8 cellular contexts compared by ENCODE assay signal in genomic region chr6:170295519-170296422, GRCh38. TPM values are rescaled to one million over a fixed set of nuclear protein-coding genes. Genes with fewer than 3 reads are reported as not detected.
DNase-seq lines count a peak whose midpoint lies in the region; ATAC-seq and TF ChIP-seq lines count a peak whose summit lies in the region.

No MANE protein-coding gene starts in this region.

- H2BK12ac ChIP-seq in mesenchymal stem cell (ENCODE audit: low read length in 2 of 2), result peak overlapping the region in 1 of 2 experiments; percentile 29

- no peak overlapping the region for H2BK15ac ChIP-seq in mesenchymal stem cell (ENCODE audit: low read depth, poor library complexity, severe bottlenecking)

- H3K79me1 ChIP-seq in mesenchymal stem cell (replicated peaks; ENCODE audit: low read length, poor library complexity, severe bottlenecking), result no peaks in the 10 kb centered on the region

- no peak for TF ChIP-seq CTCF in BE2C (IDR thresholded peaks at IDR 0.05; ENCODE audit: low read depth, low read length)
- TF ChIP-seq CTCF in chondrocyte (IDR thresholded peaks at IDR 0.05), result no peak

- H4K8ac ChIP-seq in mesenchymal stem cell (ENCODE audit: low read length), result peak overlapping the region; percentile 66

- H2BK120ac ChIP-seq in mesenchymal stem cell (ENCODE audit: low read depth, low read length), result no peak overlapping the region

- H3K14ac ChIP-seq in mesenchymal stem cell (ENCODE audit: low read length in 2 of 2), result peak overlapping the region in 1 of 2 experiments; percentile 87

- H3K36me3 Mint-ChIP-seq in chondrocyte (ENCODE audit: low read depth), result peaks cover 1% of the 10 kb centered on the region

- H3K27ac ChIP-seq in SK-N-MC, result no peak overlapping the region
- no peak overlapping the region for H3K27ac ChIP-seq in mesenchymal stem cell (ENCODE audit: low read length, poor library complexity, severe bottlenecking)
- peak overlapping the region; percentile 27 for H3K27ac ChIP-seq in temporal lobe (ENCODE audit: low read depth, low read length)

- H3K4me1 ChIP-seq in BE2C, result 0 out of 2 replicates have a peak, but pooled peaks cover 3% of the 10 kb centered on the region
- H3K4me1 ChIP-seq in mesenchymal stem cell (ENCODE audit: control insufficient read depth, insufficient read depth, low read depth, low read length), result peaks cover 42% of the 10 kb centered on the region

- peak overlapping the region; percentile 73 for H3K4me3 Mint-ChIP-seq in chondrocyte (ENCODE audit: unreplicated experiment)

- DNase-seq in BE2C (no peak), SK-N-MC (ENCODE audit: low read depth, low spot score) (no peak), chondrocyte (ENCODE audit: low spot score) (no peak), mesenchymal stem cell (no peak), T-helper 9 cell (no peak)

- H2AK5ac ChIP-seq in mesenchymal stem cell (ENCODE audit: low read length, severe bottlenecking), result no peak overlapping the region

- H3K4me2 ChIP-seq in mesenchymal stem cell (ENCODE audit: low read length, poor library complexity, severe bottlenecking), result peak overlapping the region; percentile 88

- no peak overlapping the region for H2BK5ac ChIP-seq in mesenchymal stem cell (ENCODE audit: low read depth, low read length, poor library complexity, severe bottlenecking)

- H3K23ac ChIP-seq in mesenchymal stem cell (ENCODE audit: low read length in 2 of 2), result peak overlapping the region in 1 of 2 experiments; percentile 66

- H3K4ac ChIP-seq in mesenchymal stem cell (ENCODE audit: low read depth in 1 of 2, low read length in 2 of 2), result peak overlapping the region in 1 of 2 experiments; percentile 15

- H3K27me3 ChIP-seq in BE2C, result peaks cover 83% of the 10 kb centered on the region
- H3K27me3 ChIP-seq in mesenchymal stem cell (ENCODE audit: control insufficient read depth in 1 of 2, insufficient read depth in 1 of 2, low read length in 2 of 2), result peaks cover 58 to 81% of the 10 kb centered on the region in 2 experiments

- WGBS in mesenchymal stem cell, result under 1% methylated on average over 84 of the region's 108 CpGs

- peak; percentile 52 for ATAC-seq in GM19025 (IDR thresholded peaks at IDR 0.05; ENCODE audit: low read depth, unreplicated experiment)
- peak; percentile 49 for ATAC-seq in HG03342 (IDR thresholded peaks at IDR 0.05; ENCODE audit: unreplicated experiment)

- peak overlapping the region; percentile 52 to 82 for H3K18ac ChIP-seq in mesenchymal stem cell (ENCODE audit: low read depth in 1 of 2, low read length in 2 of 2)

- H2AFZ ChIP-seq in mesenchymal stem cell (ENCODE audit: low read depth, low read length), result peak overlapping the region; percentile 84

- H4K91ac ChIP-seq in mesenchymal stem cell (ENCODE audit: low read length), result no peak overlapping the region

- H3K9ac ChIP-seq in SK-N-MC (ENCODE audit: insufficient read length) (peak overlapping the region; percentile 39), mesenchymal stem cell (ENCODE audit: low read length) (peak overlapping the region; percentile 26)

- peaks cover 30% of the 10 kb centered on the region for H3K4me1 Mint-ChIP-seq in chondrocyte (ENCODE audit: low read depth)

- H3K4me3 ChIP-seq in BE2C (ENCODE audit: low read depth, low read length) (peak overlapping the region; percentile 46), SK-N-MC (peak overlapping the region; percentile 68), mesenchymal stem cell (ENCODE audit: insufficient read depth in 1 of 2, low read depth in 1 of 2, low read length in 2 of 2) (peak overlapping the region; percentile 46 to 69)

- peaks cover 52% of the 10 kb centered on the region for H3K27me3 Mint-ChIP-seq in chondrocyte (ENCODE audit: low read depth)

- H3K9me3 ChIP-seq in BE2C, result no peaks in the 10 kb centered on the region
- H3K9me3 ChIP-seq in SK-N-MC (ENCODE audit: low read depth, low read length), result no peaks in the 10 kb centered on the region
- H3K9me3 ChIP-seq in mesenchymal stem cell (ENCODE audit: control insufficient read depth, low read length), result no peaks in the 10 kb centered on the region

- no peak overlapping the region for H3K27ac Mint-ChIP-seq in chondrocyte (ENCODE audit: unreplicated experiment)

- H3K36me3 ChIP-seq in BE2C (no peaks in the 10 kb centered on the region), SK-N-MC (ENCODE audit: insufficient read depth, low read length) (no peaks in the 10 kb centered on the region), mesenchymal stem cell (ENCODE audit: control insufficient read depth in 1 of 2, insufficient read depth in 2 of 2, low read depth in 1 of 2, low read length in 2 of 2) (no peaks in the 10 kb centered on the region)

- H3K9me3 Mint-ChIP-seq in chondrocyte (ENCODE audit: low read depth), result no peaks in the 10 kb centered on the region

RNA-seq across cellular contexts. Expression of gene DLL1, which starts 4.9 kb away (rescaled TPM):
- polyA plus RNA-seq in BE2C (2012; ENCODE audit: insufficient read depth, insufficient read length, low read depth), result 0.37 TPM
- 0.35 to 0.82 TPM (median 0.41 TPM) in 3 replicates for total RNA-seq in chondrocyte
- polyA plus RNA-seq in mesenchymal stem cell (2013, experiment 1 of 2), result 2.9 TPM
- polyA plus RNA-seq in mesenchymal stem cell (2013, experiment 2 of 2), result 2.3 TPM
- 9.1 TPM for total RNA-seq in temporal lobe

RNA-seq across cellular contexts. Expression of gene FAM120B, which starts 10.8 kb away (rescaled TPM):
- polyA plus RNA-seq in BE2C (2012; ENCODE audit: insufficient read depth, insufficient read length, low read depth), result 32.9 TPM
- 26.6 to 36.7 TPM (median 26.8 TPM) in 3 replicates for total RNA-seq in chondrocyte
- 17.6 TPM for polyA plus RNA-seq in mesenchymal stem cell (2013, experiment 1 of 2)
- polyA plus RNA-seq in mesenchymal stem cell (2013, experiment 2 of 2), result 17.4 TPM
- total RNA-seq in temporal lobe, result 36.4 TPM
